Comparison of ENCODE assay signal across 10 cellular contexts in the genomic region with DNA sequence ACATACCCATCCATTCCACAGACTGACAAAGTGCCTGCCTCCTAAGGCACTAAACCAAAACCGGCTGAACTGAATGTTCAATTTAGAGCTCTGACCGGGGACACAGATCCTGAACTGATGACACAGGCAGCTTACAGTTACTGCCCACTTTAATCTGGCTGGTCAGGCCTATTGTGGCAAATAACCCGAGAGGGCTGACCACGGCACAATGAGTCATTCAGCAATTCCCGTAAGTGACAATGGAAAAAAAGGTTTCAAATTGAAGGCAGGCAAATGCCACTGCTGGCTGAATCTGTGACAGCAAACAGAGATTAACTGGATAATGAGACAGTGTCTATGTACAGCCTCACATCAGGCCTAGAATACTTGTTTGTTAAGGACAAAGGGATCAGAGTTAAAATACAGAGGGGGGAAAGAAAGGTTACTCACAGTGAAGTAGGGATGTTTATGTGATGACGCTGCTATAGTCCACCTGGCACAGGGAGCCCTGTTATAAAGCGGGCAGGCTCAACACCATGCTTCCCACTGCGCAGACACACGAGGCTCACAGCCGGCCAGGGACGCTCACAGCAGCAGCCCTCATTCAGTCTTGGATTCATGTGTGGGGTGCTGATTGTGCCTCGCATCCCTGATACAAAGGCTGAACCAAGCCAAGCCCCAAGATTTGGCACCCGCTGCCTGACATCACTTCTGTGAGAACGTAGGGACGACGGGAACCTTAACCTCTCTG. TPM values are rescaled to one million over a fixed set of nuclear protein-coding genes. Genes with fewer than 3 reads are reported as not detected.
DNase-seq lines count a peak whose midpoint lies in the region; ATAC-seq and FAIRE-seq lines count a peak whose summit lies in the region.
"Had no signal": no experiment of that assay in that cellular context is flagged by ENCODE, and none has a peak within 500 bp of the region (broad histone marks: within the 10 kb centered on the region; RNA-seq: fewer than 3 reads in every experiment).

No MANE protein-coding gene starts in this region.

- no peaks in the 10 kb centered on the region for H3K9me3 ChIP-seq in small intestine (ENCODE audit: control insufficient read depth, low read depth)

- no peak for ATAC-seq in HG03378 (IDR thresholded peaks at IDR 0.05; ENCODE audit: unreplicated experiment)
- no peak for ATAC-seq in GM21360 (IDR thresholded peaks at IDR 0.05; ENCODE audit: unreplicated experiment)
- ATAC-seq: left cardiac atrium had no signal

- no peaks in the 10 kb centered on the region for H3K4me1 ChIP-seq in small intestine (ENCODE audit: control insufficient read depth in 2 of 2, insufficient read depth in 1 of 2, low read depth in 1 of 2, low read length in 1 of 2)

- WGBS in small intestine, 3 donors, result 87 to 92% (median 91%) methylated on average over 16 of the region's 16 CpGs

- H3K36me3 ChIP-seq in small intestine (ENCODE audit: control insufficient read depth in 2 of 2, insufficient read depth in 2 of 2, low read length in 2 of 2), result peaks cover 3% of the 10 kb centered on the region in 2 donors

- FAIRE-seq in small intestine (lab: Jason Lieb, UNC), result no peak

- peak; percentile 9 for DNase-seq in CD1c-positive myeloid dendritic cell (ENCODE audit: extremely low spot score)
- DNase-seq in NCI-H146 (lab: John Stamatoyannopoulos, UW), result peak; percentile 46
- DNase-seq in caudate nucleus (lab: John Stamatoyannopoulos, UW), result peak in 17 of 61 donors; percentile 0 to 51 (median 9)
- peak; percentile 97 for DNase-seq in myocyte (ENCODE audit: low read depth)
- DNase-seq in germinal center (ENCODE audit: low spot score), result no peak
- DNase-seq in small intestine, result no peak
- DNase-seq: activated effector memory CD4-positive, alpha-beta T cell treated with anti-CD3 and anti-CD28 coated beads, Interleukin-2, amount 50 U/mL, for 16 hours; left cardiac atrium had no signal

- no peak overlapping the region for H3K4me3 ChIP-seq in small intestine (ENCODE audit: low read depth in 1 of 2, low read length in 2 of 2)

- H3K27ac ChIP-seq in caudate nucleus (ENCODE audit: low read depth, low read length) (peak overlapping the region; percentile 18), small intestine (ENCODE audit: low read depth in 1 of 2, low read length in 1 of 2) (no peak overlapping the region)

- no peaks in the 10 kb centered on the region for H3K27me3 ChIP-seq in small intestine (ENCODE audit: control insufficient read depth in 2 of 2, insufficient read depth in 2 of 2, low read length in 2 of 2)

RNA-seq across cellular contexts. Expression of a gene that starts 54.4 kb away (rescaled TPM):
- 13.5 and 13.6 TPM in 2 replicates for total RNA-seq in myocyte
- polyA plus RNA-seq in myocyte (2012), result 8.5 TPM
- 10 to 100 TPM in 1 of 3 donors, 1 to 10 TPM in 2; 4.1 to 15.8 (median 8.1) TPM for polyA plus RNA-seq in small intestine

RNA-seq across cellular contexts. Expression of a gene that starts 54.5 kb away (rescaled TPM):
- 13.1 and 13.4 TPM in 2 replicates for total RNA-seq in myocyte
- polyA plus RNA-seq in myocyte (2012), result 6.0 TPM
- 10 to 100 TPM in 1 of 3 donors, 1 to 10 TPM in 2; 5.6 to 13.6 (median 5.7) TPM for polyA plus RNA-seq in small intestine

Comparison
In these comparisons a context has a peak if more than half of its experiments do, and no peak if none do; other contexts are left out.
1. DNase-seq: peak in CD1c-positive myeloid dendritic cell (single experiment), NCI-H146 (single experiment) and myocyte (single experiment); none in germinal center (single experiment) and small intestine (single experiment).